In genomic region chr15:90716317-90716975, GRCh38 we compare ENCODE assay signal across 8 cellular contexts. TPM values are rescaled to one million over a fixed set of nuclear protein-coding genes. Genes with fewer than 3 reads are reported as not detected.
A peak's percentile ranks its signal among the peaks of the same experiment; 100 is the strongest.
DNase-seq lines count a peak whose midpoint lies in the region; ATAC-seq and TF ChIP-seq lines count a peak whose summit lies in the region.

No MANE protein-coding gene starts in this region.

- in situ Hi-C loops in Panc1 (cut with HindIII; ENCODE audit: low pct_unique_long_range_greater_than_20kb, low sequenced_read_pairs): no loop called here

- H3K27me3 Mint-ChIP-seq in natural killer cell treated with Interleukin-12 subunit alpha and Interleukin-12 subunit beta and Interleukin-15 and Interleukin-18, amount 100 ng/mL, for 72 hours: no peaks in the 10 kb centered on the region

- H3K36me3 Mint-ChIP-seq in natural killer cell treated with Interleukin-12 subunit alpha and Interleukin-12 subunit beta and Interleukin-15 and Interleukin-18, amount 100 ng/mL, for 72 hours: peaks cover 12% of the 10 kb centered on the region

- peak overlapping the region; percentile 92 to 95 for H3K27ac Mint-ChIP-seq in natural killer cell treated with Interleukin-12 subunit alpha and Interleukin-12 subunit beta and Interleukin-15 and Interleukin-18, amount 100 ng/mL, for 72 hours

- CTCF ChIA-PET in Panc1 (lab: Charles Lee): interaction anchor here (1.2 to 1.6 kb wide), 2 partner anchors 68 to 214 kb away, joined by 3 to 5 read pairs; no protein-coding TSS in a partner anchor

- peak; percentile 16 for DNase-seq in NCI-H1105 (lab: John Stamatoyannopoulos, UW)
- DNase-seq in NCI-H1105 treated with DMSO at 0.1 percent for 48 hours (lab: John Stamatoyannopoulos, UW): no peak
- no peak for DNase-seq in Panc1 (ENCODE audit: low read depth, low spot score)
- no peak for DNase-seq in natural killer cell treated with Interleukin-12 subunit alpha and Interleukin-12 subunit beta and Interleukin-15 and Interleukin-18, amount 100 ng/mL, for 72 hours (ENCODE audit: low spot score)
- DNase-seq in cerebellar nuclear complex (lab: John Stamatoyannopoulos, UW): no peak

- H3K36me3 ChIP-seq in Panc1 (ENCODE audit: control insufficient read depth, insufficient read depth, low read length) (no peaks in the 10 kb centered on the region; the same call in 1 of the 2 replicates), endocrine pancreas (ENCODE audit: control insufficient read depth, insufficient read depth, low read length) (no peaks in the 10 kb centered on the region)

- H3K4me1 ChIP-seq in Panc1 (ENCODE audit: control insufficient read depth, insufficient read depth, low read length) (peaks cover 8% of the 10 kb centered on the region; the same call in 1 of the 2 replicates), endocrine pancreas (ENCODE audit: control insufficient read depth, insufficient read depth, low read length) (peaks cover 4% of the 10 kb centered on the region)

- TSS peak; percentile 92 for BruUV-seq in Panc1 (replicated peaks; lab: Mats Ljungman, UMichigan)

- POLR2A ChIA-PET in Panc1 (lab: Charles Lee): no interaction called here

- peak; percentile 26; the same call in 1 of the 2 replicates for ATAC-seq in Panc1
- ATAC-seq in natural killer cell treated with Interleukin-12 subunit alpha and Interleukin-12 subunit beta and Interleukin-15 and Interleukin-18, amount 100 ng/mL, for 72 hours: no peak
- no peak for ATAC-seq in GM21825 (IDR thresholded peaks at IDR 0.05; ENCODE audit: unreplicated experiment)
- ATAC-seq in GM18870 (IDR thresholded peaks at IDR 0.05; ENCODE audit: unreplicated experiment): no peak

- intact Hi-C loops in Panc1 (cut with micrococcal nuclease; ENCODE audit: unreplicated experiment): no loop called here

- H3K4me3 ChIP-seq in Panc1 (ENCODE audit: low read depth in 2 of 2, low read length in 2 of 2) (peak overlapping the region; percentile 90 to 99), endocrine pancreas (ENCODE audit: control insufficient read depth, insufficient read depth, low read length) (peak overlapping the region; percentile 81)

- H3K4me3 Mint-ChIP-seq in natural killer cell treated with Interleukin-12 subunit alpha and Interleukin-12 subunit beta and Interleukin-15 and Interleukin-18, amount 100 ng/mL, for 72 hours: peak overlapping the region; percentile 98

- peaks cover 27 to 31% of the 10 kb centered on the region in 2 donors for H3K4me1 Mint-ChIP-seq in natural killer cell treated with Interleukin-12 subunit alpha and Interleukin-12 subunit beta and Interleukin-15 and Interleukin-18, amount 100 ng/mL, for 72 hours (ENCODE audit: low read depth in 2 of 2)

- H3K9me3 Mint-ChIP-seq in natural killer cell treated with Interleukin-12 subunit alpha and Interleukin-12 subunit beta and Interleukin-15 and Interleukin-18, amount 100 ng/mL, for 72 hours: no peaks in the 10 kb centered on the region

- H3K27me3 ChIP-seq in Panc1 (ENCODE audit: control insufficient read depth, insufficient read depth, low read length) (no peaks in the 10 kb centered on the region), endocrine pancreas (ENCODE audit: control insufficient read depth, insufficient read depth, low read length) (no peaks in the 10 kb centered on the region)

- no peak for TF ChIP-seq CTCF in Panc1 (IDR thresholded peaks at IDR 0.05)

- H3K9ac ChIP-seq in endocrine pancreas (ENCODE audit: control insufficient read depth, insufficient read depth, low read length): peak overlapping the region; percentile 65

- peak overlapping the region; percentile 90 for H3K27ac ChIP-seq in Panc1 (ENCODE audit: low read length)

- H3K9me3 ChIP-seq in Panc1 (ENCODE audit: control insufficient read depth, insufficient read depth, low read depth, low read length) (no peaks in the 10 kb centered on the region), endocrine pancreas (ENCODE audit: control insufficient read depth, low read length) (no peaks in the 10 kb centered on the region)

RNA-seq across cellular contexts. Expression of gene BLM, which starts 0.7 kb away (rescaled TPM):
- 23.9 TPM for total RNA-seq in Panc1 (2021; ENCODE audit: unreplicated experiment)
- 6.3 TPM for polyA plus RNA-seq in Panc1 (2012; ENCODE audit: insufficient read length)
- 10 to 100 TPM; 49.6 to 58.7 TPM for total RNA-seq in natural killer cell treated with Interleukin-12 subunit alpha and Interleukin-12 subunit beta and Interleukin-15 and Interleukin-18, amount 100 ng/mL, for 72 hours
